30 cellular contexts compared by ENCODE assay signal in genomic region chrX:72539822-72540221, GRCh38. TPM values are rescaled to one million over a fixed set of nuclear protein-coding genes. Genes with fewer than 3 reads are reported as not detected.
DNase-seq lines count a peak whose midpoint lies in the region; ATAC-seq, FAIRE-seq and TF ChIP-seq lines count a peak whose summit lies in the region.
"Had no signal": no experiment of that assay in that cellular context is flagged by ENCODE, and none has a peak within 500 bp of the region (broad histone marks: within the 10 kb centered on the region; RNA-seq: fewer than 3 reads in every experiment).

No MANE protein-coding gene starts in this region.

- H3K4me1 Mint-ChIP-seq in osteocyte (ENCODE audit: unreplicated experiment): no peaks in the 10 kb centered on the region
- H3K4me1 Mint-ChIP-seq: activated B cell treated with CpG ODN at 0.5 μM for 24 hours had no signal

- H3K9me3 Mint-ChIP-seq in osteocyte (ENCODE audit: unreplicated experiment): no peaks in the 10 kb centered on the region
- H3K9me3 Mint-ChIP-seq: activated B cell treated with CpG ODN at 0.5 μM for 24 hours; effector memory CD8-positive, alpha-beta T cell; HFFc6; naive thymus-derived CD8-positive, alpha-beta T cell had no signal

- H3K4me1 ChIP-seq in K562 (replicated peaks in 1 of 2; ENCODE audit: control insufficient read depth in 2 of 2, insufficient read depth in 2 of 2, low read length in 2 of 2) (no peaks in the 10 kb centered on the region; a peak in 2 of 5 replicates), left lung (no peaks in the 10 kb centered on the region)
- H3K4me1 ChIP-seq: BLaER1 treated with 17β-estradiol and CSF1 and Interleukin-3, amounts not matched to agents 10 nM and 100 nM; lower lobe of right lung; prostate gland; tibial nerve had no signal

- no peak for TF ChIP-seq EP300 in K562 (IDR thresholded peaks at IDR 0.05; ENCODE audit: low read length)

- H3K27ac Mint-ChIP-seq in osteocyte (ENCODE audit: unreplicated experiment): no peak overlapping the region
- H3K27ac Mint-ChIP-seq: activated B cell treated with CpG ODN at 0.5 μM for 24 hours had no signal

- H3K27ac ChIP-seq in K562 (ENCODE audit: extremely low read depth, low read depth, low read length) (no peak overlapping the region), left lung (no peak overlapping the region)
- H3K27ac ChIP-seq: ascending aorta; BLaER1 treated with 17β-estradiol and CSF1 and Interleukin-3, amounts not matched to agents 10 nM and 100 nM; cardiac muscle cell; GM23248; lower lobe of right lung; prostate gland; SK-N-MC; tibial nerve had no signal

- FAIRE-seq in K562 (lab: Jason Lieb, UNC): no peak

- POLR2A ChIA-PET in K562 (lab: Yijun Ruan, JAX): no interaction called here

- 89% methylated on average over 2 of the region's 2 CpGs for WGBS in K562 (ENCODE audit: insufficient coverage, low coverage, missing lambda C conversion rate)

- peak in 1 of 2 experiments; percentile 2; a peak in 1 of 4 replicates for TF ChIP-seq RAD21 in K562 (CRISPR knock-in tag; conservative IDR thresholded peaks at IDR 0.05 in 1 of 2, IDR thresholded peaks at IDR 0.05 in 1 of 2)

- in situ Hi-C loops in G401 (cut with HindIII; ENCODE audit: low sequenced_read_pairs) (no loop called here), K562 (cut with MboI) (loop anchor here (25.0 kb wide), 1 partner anchor 228 kb away; the partner anchor contains the start of gene CITED1)

- no TSS peak for BruUV-seq in K562 (replicated peaks; lab: Mats Ljungman, UMichigan)

- CTCF ChIA-PET in K562 (lab: Yijun Ruan, JAX; ENCODE audit: low intra/inter-chr PET ratio): interaction anchor here (0.9 kb wide), 1 partner anchor 294 kb away, joined by 3 read pairs; no protein-coding TSS in a partner anchor

- no peak overlapping the region for H3K4me3 ChIP-seq in K562
- no peak overlapping the region for H3K4me3 ChIP-seq in left lung
- H3K4me3 ChIP-seq: ascending aorta; BLaER1 treated with 17β-estradiol and CSF1 and Interleukin-3, amounts not matched to agents 10 nM and 100 nM; cardiac muscle cell; GM23248; lower lobe of right lung; prostate gland; SK-N-MC; tibial nerve had no signal

- H3K36me3 ChIP-seq in K562 (ENCODE audit: control insufficient read depth, insufficient read depth, low read length) (no peaks in the 10 kb centered on the region; the same call in 2 of the 3 replicates), left lung (no peaks in the 10 kb centered on the region)
- H3K36me3 ChIP-seq: ascending aorta, cardiac muscle cell, lower lobe of right lung, prostate gland, tibial nerve had no signal

- no peaks in the 10 kb centered on the region for H3K27me3 Mint-ChIP-seq in osteocyte (ENCODE audit: unreplicated experiment)
- H3K27me3 Mint-ChIP-seq: activated B cell treated with CpG ODN at 0.5 μM for 24 hours; effector memory CD8-positive, alpha-beta T cell; naive thymus-derived CD8-positive, alpha-beta T cell had no signal

- intact Hi-C loops in K562 (cut with micrococcal nuclease) (loop anchor here (5.0 kb wide), 2 partner anchors 243 to 293 kb away; no protein-coding TSS in a partner anchor), left lung (cut with DNase I) (no loop called here)

- H3K27me3 ChIP-seq in K562 (ENCODE audit: control insufficient read depth in 2 of 2, insufficient read depth in 2 of 2, low read length in 2 of 2): no peaks in the 10 kb centered on the region
- no peaks in the 10 kb centered on the region for H3K27me3 ChIP-seq in left lung
- H3K27me3 ChIP-seq: ascending aorta, cardiac muscle cell, tibial nerve had no signal

- peak; percentile 8 for DNase-seq in COLO829 (ENCODE audit: low spot score)
- peak; percentile 12 for DNase-seq in G401 (ENCODE audit: low spot score)
- DNase-seq in K562 (ENCODE audit: extremely low read depth in 1 of 4, low spot score in 3 of 4): no peak
- DNase-seq in left lung: no peak
- DNase-seq in NCI-H1105 (lab: John Stamatoyannopoulos, UW): no peak
- DNase-seq in osteocyte (ENCODE audit: extremely low spot score, unreplicated experiment): no peak
- DNase-seq: activated B cell treated with CpG ODN at 0.5 μM for 24 hours; activated T-cell treated with anti-CD3 and anti-CD28 coated beads, Interleukin-2, amount 50 U/mL, for 48 hours; cortex of kidney; DMS79; effector memory CD8-positive, alpha-beta T cell; GDM1; heart left ventricle; kidney; lower lobe of right lung; naive thymus-derived CD8-positive, alpha-beta T cell; NCI-H1092; NCI-H187 treated with DMSO at 0.1 percent for 48 hours; nucleus accumbens; stimulated activated CD4-positive, alpha-beta T cell treated with anti-CD3 and anti-CD28 coated beads, Interleukin-4, amount 100 ng/mL, for 24 hours; T-helper 1 cell had no signal

- TF ChIP-seq POLR2A in K562 (conservative IDR thresholded peaks at IDR 0.05): no peak

- TF ChIP-seq CTCF in K562 (IDR thresholded peaks at IDR 0.05 in 2 of 3, conservative IDR thresholded peaks at IDR 0.05 in 1 of 3; ENCODE audit: insufficient read depth in 2 of 3, low read depth in 1 of 3, low read length in 3 of 3) (peak in 1 of 3 experiments; percentile 15; a peak in 1 of 6 replicates), left lung (IDR thresholded peaks at IDR 0.05) (no peak), osteocyte (IDR thresholded peaks at IDR 0.05) (no peak)

- H4K20me1 ChIP-seq in K562 (replicated peaks; ENCODE audit: control insufficient read depth, insufficient read depth, low read length): no peaks in the 10 kb centered on the region

- ATAC-seq in K562 (peak; percentile 62; the same call in 2 of the 3 replicates), left lung (peak; percentile 29), GM21529 (IDR thresholded peaks at IDR 0.05; ENCODE audit: unreplicated experiment) (no peak)
- ATAC-seq: effector memory CD8-positive, alpha-beta T cell; naive thymus-derived CD8-positive, alpha-beta T cell had no signal

- no peak overlapping the region for H3K9ac ChIP-seq in K562 (ENCODE audit: insufficient read depth in 1 of 2, low read depth in 2 of 2, low read length in 2 of 2)
- H3K9ac ChIP-seq: BLaER1 treated with 17β-estradiol and CSF1 and Interleukin-3, amounts not matched to agents 10 nM and 100 nM; GM23248 had no signal

- H2AFZ ChIP-seq in K562 (ENCODE audit: low read depth, low read length): no peak overlapping the region
- H2AFZ ChIP-seq: GM23248 had no signal

- H3K9me3 ChIP-seq in K562 (replicated peaks; ENCODE audit: control insufficient read depth, insufficient read depth, low read depth, low read length) (no peaks in the 10 kb centered on the region), left lung (no peaks in the 10 kb centered on the region)
- H3K9me3 ChIP-seq: ascending aorta; BLaER1 treated with 17β-estradiol and CSF1 and Interleukin-3, amounts not matched to agents 10 nM and 100 nM; heart left ventricle; lower lobe of right lung; prostate gland; tibial nerve had no signal

- no peaks in the 10 kb centered on the region for H3K79me2 ChIP-seq in K562 (ENCODE audit: control insufficient read depth, insufficient read depth, low read length)

- no peaks in the 10 kb centered on the region for H3K9me1 ChIP-seq in K562 (ENCODE audit: control insufficient read depth, insufficient read depth, low read length)

- no peak overlapping the region for H3K4me2 ChIP-seq in K562 (ENCODE audit: insufficient read depth, low read length)
- H3K4me2 ChIP-seq: BLaER1 treated with 17β-estradiol and CSF1 and Interleukin-3, amounts not matched to agents 10 nM and 100 nM had no signal

- peaks cover 3% of the 10 kb centered on the region for H3K36me3 Mint-ChIP-seq in osteocyte (ENCODE audit: unreplicated experiment)

- H3K4me3 Mint-ChIP-seq in osteocyte (ENCODE audit: unreplicated experiment): no peak overlapping the region
- H3K4me3 Mint-ChIP-seq: activated B cell treated with CpG ODN at 0.5 μM for 24 hours; effector memory CD8-positive, alpha-beta T cell; HFFc6; naive thymus-derived CD8-positive, alpha-beta T cell had no signal

TF ChIP-seq in K562, 482 proteins besides CTCF, POLR2A, EP300 and RAD21 (continues in another document):
- TF ChIP-seq CBX5 (IDR thresholded peaks at IDR 0.05; ENCODE audit: borderline replicate concordance, low read depth) (no peak), ZBTB26 (CRISPR knock-in tag; IDR thresholded peaks at IDR 0.05) (no peak)

RNA-seq across cellular contexts. Expression of gene HDAC8, which starts 32.8 kb away (rescaled TPM):
- total RNA-seq in G401 (2014; rRNA removed; shearing (Covaris generic)): 23.3 and 47.9 TPM in 2 replicates
- total RNA-seq in K562 (2011; cell fraction: chromatin; rRNA removed; ENCODE audit: low replicate concordance): 68.2 and 110 TPM in 2 replicates
- 28.3 and 38.8 TPM in 2 replicates for total RNA-seq in K562 (2011; cell fraction: nucleolus; rRNA removed)
- 78.3 and 144 TPM in 2 replicates for total RNA-seq in K562 (2011; cell fraction: nucleoplasm; rRNA removed)
- total RNA-seq in K562 (2014; rRNA removed) (18.9 and 20.2 TPM in 2 replicates), K562 (2014; rRNA removed; fragmentation: Illumina TruSeq; extraction: Trizol) (33.3 and 35.0 TPM in 2 replicates), K562 (2015; rRNA removed; fragmentation: Illumina TruSeq; extraction: Trizol) (26.2 and 30.0 TPM in 2 replicates), K562 (2021) (21.5 and 25.1 TPM in 2 replicates), left lung (10 to 100 TPM; 28.7 to 33.2 TPM), osteocyte (30.1 and 30.7 TPM in 2 replicates)
- polyA plus RNA-seq in K562 (2011; rRNA removed) (23.1 and 28.7 TPM in 2 replicates), K562 (2014; fragmentation: Illumina TruSeq; extraction: Trizol) (19.7 and 24.4 TPM in 2 replicates), K562 (2014; fragmentation: Nextera tagmentation; extraction: Ambion mirVana) (10 to 100 TPM; 36.5 to 53.8 TPM), K562 (2014; rRNA removed) (21.1 and 28.0 TPM in 2 replicates)
- 10.4 and 14.2 TPM in 2 replicates for polyA plus RNA-seq in K562 (2011; cell fraction: cytosol; rRNA removed)
- polyA plus RNA-seq in K562 (2011; cell fraction: nucleus; rRNA removed): 18.9 and 19.5 TPM in 2 replicates
- 18.0 and 21.7 TPM in 2 replicates for polyA plus RNA-seq in K562 (2012)
- 47.6 and 55.1 TPM in 2 replicates for polyA minus RNA-seq in K562 (2011; rRNA and poly(A)+ RNA removed)
- polyA minus RNA-seq in K562 (2011; cell fraction: cytosol; rRNA and poly(A)+ RNA removed): 9.2 and 10.6 TPM in 2 replicates
- 38.2 and 46.8 TPM in 2 replicates for polyA minus RNA-seq in K562 (2011; cell fraction: nucleus; rRNA and poly(A)+ RNA removed)

Comparison
In these comparisons a context has a peak if more than half of its experiments do, and no peak if none do; other contexts are left out.
1. DNase-seq: peak in COLO829 (single experiment) and G401 (single experiment); none in K562 (0 of 4), left lung (0 of 2), NCI-H1105 (single experiment) and osteocyte (single experiment).